Comparison of ENCODE assay signal across 11 cellular contexts in the genomic region with DNA sequence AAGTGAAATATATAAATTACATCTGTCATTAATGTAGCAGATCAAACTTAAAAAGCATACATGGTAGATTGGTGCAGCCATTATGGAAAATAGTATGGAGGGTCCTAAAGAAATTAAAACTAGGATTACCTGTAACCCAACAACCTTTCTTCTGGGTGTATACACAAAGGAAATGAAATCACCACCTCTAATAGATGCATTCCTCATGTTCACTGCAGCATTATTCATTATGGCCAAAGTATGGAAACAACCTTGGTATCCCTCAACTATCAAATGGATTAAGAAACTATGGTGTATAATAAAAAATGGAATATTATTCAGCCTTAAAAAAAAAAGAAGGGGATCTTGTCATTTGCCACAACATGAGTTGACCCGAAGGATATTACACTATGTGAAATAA. TPM values are rescaled to one million over a fixed set of nuclear protein-coding genes. Genes with fewer than 3 reads are reported as not detected.
A peak's percentile ranks its signal among the peaks of the same experiment; 100 is the strongest.
DNase-seq lines count a peak whose midpoint lies in the region; ATAC-seq, FAIRE-seq and TF ChIP-seq lines count a peak whose summit lies in the region.
"Had no signal": no experiment of that assay in that cellular context is flagged by ENCODE, and none has a peak within 500 bp of the region (broad histone marks: within the 10 kb centered on the region; RNA-seq: fewer than 3 reads in every experiment).

No MANE protein-coding gene starts in this region.

- H3K27me3 ChIP-seq in bronchial epithelial cell (ENCODE audit: control insufficient read depth, insufficient read depth, low read length) = no peaks in the 10 kb centered on the region
- no peaks in the 10 kb centered on the region for H3K27me3 ChIP-seq in right lobe of liver

- ATAC-seq in right lobe of liver (no peak), mucosa of descending colon (no peak)

- POLR2A ChIA-PET in HEK293T (lab: Yijun Ruan, JAX) = no interaction called here

- TF ChIP-seq POLR2A in right lobe of liver (IDR thresholded peaks at IDR 0.05) = no peak

- FAIRE-seq in bronchial epithelial cell (lab: Jason Lieb, UNC) = no peak

- H3K27ac ChIP-seq in right lobe of liver = no peak overlapping the region

- H3K4me1 ChIP-seq in right lobe of liver = peaks cover 0 to 16% (median 5%) of the 10 kb centered on the region in 4 donors
- no peaks in the 10 kb centered on the region for H3K4me1 ChIP-seq in mucosa of descending colon (ENCODE audit: low read depth)

- H3K36me3 ChIP-seq in bronchial epithelial cell (ENCODE audit: control insufficient read depth, insufficient read depth, low read length) = no peaks in the 10 kb centered on the region
- no peaks in the 10 kb centered on the region for H3K36me3 ChIP-seq in right lobe of liver
- H3K36me3 ChIP-seq in mucosa of descending colon (ENCODE audit: low read depth) = no peaks in the 10 kb centered on the region

- no peaks in the 10 kb centered on the region for H3K9me3 ChIP-seq in right lobe of liver
- no peaks in the 10 kb centered on the region for H3K9me3 ChIP-seq in mucosa of descending colon

- H3K4me3 ChIP-seq in bronchial epithelial cell (ENCODE audit: low read depth, low read length) = no peak overlapping the region
- no peak overlapping the region for H3K4me3 ChIP-seq in right lobe of liver
- H3K4me3 ChIP-seq in mucosa of descending colon = no peak overlapping the region

- intact Hi-C loops in right lobe of liver (cut with DNase I) (no loop called here), mucosa of descending colon (cut with DNase I, micrococcal nuclease) (no loop called here)

- no peak for TF ChIP-seq RAD21 in Ishikawa (IDR thresholded peaks at IDR 0.05; ENCODE audit: low read depth)

- peak; percentile 81 for DNase-seq in bronchial epithelial cell (ENCODE audit: low read depth)
- peak; percentile 65 for DNase-seq in kidney tubule cell (ENCODE audit: low spot score)
- DNase-seq in right lobe of liver = no peak
- no peak for DNase-seq in HEK293T (ENCODE audit: extremely low spot score)
- DNase-seq in NCI-H1930 (lab: John Stamatoyannopoulos, UW) = no peak
- DNase-seq in mucosa of descending colon = no peak
- DNase-seq: DND-41, NCI-H1105 treated with DMSO at 0.1 percent for 48 hours, NCI-H187, NCI-H524 had no signal

- 60% methylated on average over 1 of the region's 1 CpG for WGBS in right lobe of liver (ENCODE audit: insufficient coverage, low coverage, low lambda C conversion rate, missing lambda C conversion rate)

- CTCF ChIA-PET in HEK293T (lab: Yijun Ruan, JAX) = interaction anchor here (0.8 kb wide), 1 partner anchor 531 kb away, joined by 3 read pairs; no protein-coding TSS in a partner anchor

- TF ChIP-seq CTCF in bronchial epithelial cell (IDR thresholded peaks at IDR 0.05; ENCODE audit: insufficient read depth, low read length, severe bottlenecking) (no peak), right lobe of liver (IDR thresholded peaks at IDR 0.05) (no peak), mucosa of descending colon (IDR thresholded peaks at IDR 0.05) (no peak)

- TF ChIP-seq EP300 in Ishikawa (IDR thresholded peaks at IDR 0.05; ENCODE audit: borderline replicate concordance) = no peak

TF ChIP-seq in Ishikawa, 13 proteins besides CTCF, POLR2A, EP300 and RAD21:
- TF ChIP-seq, protein P1, sequence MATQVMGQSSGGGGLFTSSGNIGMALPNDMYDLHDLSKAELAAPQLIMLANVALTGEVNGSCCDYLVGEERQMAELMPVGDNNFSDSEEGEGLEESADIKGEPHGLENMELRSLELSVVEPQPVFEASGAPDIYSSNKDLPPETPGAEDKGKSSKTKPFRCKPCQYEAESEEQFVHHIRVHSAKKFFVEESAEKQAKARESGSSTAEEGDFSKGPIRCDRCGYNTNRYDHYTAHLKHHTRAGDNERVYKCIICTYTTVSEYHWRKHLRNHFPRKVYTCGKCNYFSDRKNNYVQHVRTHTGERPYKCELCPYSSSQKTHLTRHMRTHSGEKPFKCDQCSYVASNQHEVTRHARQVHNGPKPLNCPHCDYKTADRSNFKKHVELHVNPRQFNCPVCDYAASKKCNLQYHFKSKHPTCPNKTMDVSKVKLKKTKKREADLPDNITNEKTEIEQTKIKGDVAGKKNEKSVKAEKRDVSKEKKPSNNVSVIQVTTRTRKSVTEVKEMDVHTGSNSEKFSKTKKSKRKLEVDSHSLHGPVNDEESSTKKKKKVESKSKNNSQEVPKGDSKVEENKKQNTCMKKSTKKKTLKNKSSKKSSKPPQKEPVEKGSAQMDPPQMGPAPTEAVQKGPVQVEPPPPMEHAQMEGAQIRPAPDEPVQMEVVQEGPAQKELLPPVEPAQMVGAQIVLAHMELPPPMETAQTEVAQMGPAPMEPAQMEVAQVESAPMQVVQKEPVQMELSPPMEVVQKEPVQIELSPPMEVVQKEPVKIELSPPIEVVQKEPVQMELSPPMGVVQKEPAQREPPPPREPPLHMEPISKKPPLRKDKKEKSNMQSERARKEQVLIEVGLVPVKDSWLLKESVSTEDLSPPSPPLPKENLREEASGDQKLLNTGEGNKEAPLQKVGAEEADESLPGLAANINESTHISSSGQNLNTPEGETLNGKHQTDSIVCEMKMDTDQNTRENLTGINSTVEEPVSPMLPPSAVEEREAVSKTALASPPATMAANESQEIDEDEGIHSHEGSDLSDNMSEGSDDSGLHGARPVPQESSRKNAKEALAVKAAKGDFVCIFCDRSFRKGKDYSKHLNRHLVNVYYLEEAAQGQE (IDR thresholded peaks at IDR 0.05; ENCODE audit: low read depth) = no peak
- TF ChIP-seq TEAD4 (IDR thresholded peaks at IDR 0.05) = 0 out of 2 replicates have a peak, but pooled peaks have one; percentile 44

TF ChIP-seq in HEK293T, 16 proteins besides CTCF, POLR2A, EP300 and RAD21:
- TF ChIP-seq SP1 (IDR thresholded peaks at IDR 0.05) (no peak), ARNT (IDR thresholded peaks at IDR 0.05) (no peak), TARDBP (IDR thresholded peaks at IDR 0.05) (no peak)
TF ChIP-seq in HEK293T: peak in this region for 0.

RNA-seq across cellular contexts. Expression of a gene that starts 13.7 kb away (rescaled TPM):
- total RNA-seq in bronchial epithelial cell = 33.2 and 50.4 TPM in 2 replicates
- total RNA-seq in right lobe of liver = 10 to 100 TPM; 18.8 to 36.5 (median 25.9) TPM
- 10 to 100 TPM; 49.5 to 76.9 (median 55.5) TPM for total RNA-seq in mucosa of descending colon

Comparison
In these comparisons a context has a peak if more than half of its experiments do, and no peak if none do; other contexts are left out.
1. DNase-seq: peak in bronchial epithelial cell (single experiment) and kidney tubule cell (single experiment); none in right lobe of liver (0 of 3), HEK293T (single experiment), NCI-H1930 (0 of 2) and mucosa of descending colon (0 of 3).